26 cellular contexts compared by ENCODE assay signal in the genomic region with DNA sequence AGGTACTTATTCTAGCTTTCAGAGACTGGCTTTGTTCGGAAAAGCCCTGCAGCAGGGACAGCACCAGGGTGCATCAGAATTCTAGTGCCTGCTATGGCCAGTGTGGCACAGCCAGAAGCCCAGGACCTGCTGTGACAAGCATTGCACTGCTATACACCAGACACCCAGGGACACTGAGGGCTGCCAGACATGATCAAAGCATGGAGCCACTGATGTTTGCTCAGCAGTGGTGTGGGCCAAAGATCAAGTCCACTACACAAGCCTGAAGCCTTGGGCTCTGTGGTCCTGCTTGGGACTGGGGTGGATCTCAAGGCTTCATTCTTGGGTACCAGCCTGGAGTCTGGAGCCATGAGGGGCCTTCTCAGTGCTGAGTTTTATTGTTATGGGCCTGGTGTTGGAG.
"Had no signal": no experiment of that assay in that cellular context is flagged by ENCODE, and none has a peak within 500 bp of the region (broad histone marks: within the 10 kb centered on the region; RNA-seq: fewer than 3 reads in every experiment).

No MANE protein-coding gene starts in this region.

- H3K9me3 Mint-ChIP-seq: nephron; stimulated activated memory B cell treated with anti-CD40 and anti-IgM and Interleukin-4, amounts not matched to agents 10 μg/mL and 1 μg/mL and 100 μg/mL, for 72 hours; stimulated activated naive CD8-positive, alpha-beta T cell treated with anti-CD3 and anti-CD28 coated beads, Interleukin-15, Interleukin-2, amounts not matched to agents 100 ng/mL and 50 ng/mL, for 24 hours had no signal

- H3K27ac ChIP-seq: dorsolateral prefrontal cortex, gastrocnemius medialis, heart right ventricle, left ventricle myocardium inferior, lower lobe of right lung, parathyroid adenoma, prostate gland, spleen, tibial artery, upper lobe of right lung had no signal

- H3K36me3 ChIP-seq: gastrocnemius medialis, heart right ventricle, left ventricle myocardium inferior, lower lobe of right lung, prostate gland, spleen, tibial artery, upper lobe of right lung had no signal

- H2AFZ ChIP-seq: parathyroid adenoma had no signal

- FAIRE-seq: endometrium had no signal

- H3K27ac Mint-ChIP-seq: memory B cell; naive B cell; stimulated activated memory B cell treated with anti-CD40 and anti-IgM and Interleukin-4, amounts not matched to agents 10 μg/mL and 1 μg/mL and 100 μg/mL, for 72 hours; stimulated activated naive CD8-positive, alpha-beta T cell treated with anti-CD3 and anti-CD28 coated beads, Interleukin-15, Interleukin-2, amounts not matched to agents 100 ng/mL and 50 ng/mL, for 24 hours had no signal

- H3K4me3 Mint-ChIP-seq: memory B cell; naive B cell; nephron; stimulated activated memory B cell treated with anti-CD40 and anti-IgM and Interleukin-4, amounts not matched to agents 10 μg/mL and 1 μg/mL and 100 μg/mL, for 72 hours; stimulated activated naive CD8-positive, alpha-beta T cell treated with anti-CD3 and anti-CD28 coated beads, Interleukin-15, Interleukin-2, amounts not matched to agents 100 ng/mL and 50 ng/mL, for 24 hours had no signal

- ATAC-seq: esophagus mucosa; gastrocnemius medialis; heart right ventricle; sciatic nerve; stimulated activated memory B cell treated with anti-CD40 and anti-IgM and Interleukin-4, amounts not matched to agents 10 μg/mL and 1 μg/mL and 100 μg/mL, for 72 hours; upper lobe of right lung had no signal

- H3K9me3 ChIP-seq: gastrocnemius medialis, heart right ventricle, lower lobe of right lung, prostate gland, spleen, upper lobe of right lung had no signal

- H3K27me3 ChIP-seq: dorsolateral prefrontal cortex, gastrocnemius medialis, spleen, tibial artery, upper lobe of right lung had no signal

- H3K36me3 Mint-ChIP-seq: memory B cell; naive B cell; stimulated activated memory B cell treated with anti-CD40 and anti-IgM and Interleukin-4, amounts not matched to agents 10 μg/mL and 1 μg/mL and 100 μg/mL, for 72 hours had no signal

- H3K9ac ChIP-seq: parathyroid adenoma had no signal

- H3K4me3 ChIP-seq: dorsolateral prefrontal cortex, gastrocnemius medialis, heart right ventricle, left ventricle myocardium inferior, lower lobe of right lung, prostate gland, spleen, tibial artery, upper lobe of right lung had no signal

- DNase-seq: cortex of kidney; dorsolateral prefrontal cortex; effector memory CD4-positive, alpha-beta T cell; gastrocnemius medialis; heart right ventricle; hypothalamus; islet precursor cell; left ventricle myocardium inferior; lower lobe of right lung; naive B cell; retina; spleen; stimulated activated CD4-positive, alpha-beta T cell treated with anti-CD3 and anti-CD28 coated beads, Interleukin-15, amount 100 ng/mL, for 24 hours; stimulated activated CD4-positive, alpha-beta T cell treated with anti-CD3 and anti-CD28 coated beads, Interleukin-1b, Interleukin-23, amount 100 ng/mL, for 48 hours; stimulated activated CD4-positive, alpha-beta T cell treated with anti-CD3 and anti-CD28 coated beads, Interleukin-4, amount 100 ng/mL, for 24 hours; tibial artery; upper lobe of right lung had no signal

- H3K4me1 ChIP-seq: parathyroid adenoma, prostate gland had no signal

- H3K79me2 ChIP-seq: parathyroid adenoma had no signal
